Comparison of ENCODE assay signal across 2 cellular contexts in genomic region chr5:133377736-133378135, GRCh38.
TF ChIP-seq lines count a peak whose summit lies in the region.

No MANE protein-coding gene starts in this region.

TF ChIP-seq in HCT116, 20 proteins besides CTCF, POLR2A, EP300 and RAD21 (continued from another document):
- peak; percentile 65; the same call in 1 of the 2 replicates for TF ChIP-seq CBX3 (IDR thresholded peaks at IDR 0.05; ENCODE audit: low read depth)
TF ChIP-seq in HCT116: peak in this region for 1.

TF ChIP-seq in K562, 482 proteins besides CTCF, POLR2A, EP300 and RAD21 (continued from another document):
- TF ChIP-seq, protein P1, sequence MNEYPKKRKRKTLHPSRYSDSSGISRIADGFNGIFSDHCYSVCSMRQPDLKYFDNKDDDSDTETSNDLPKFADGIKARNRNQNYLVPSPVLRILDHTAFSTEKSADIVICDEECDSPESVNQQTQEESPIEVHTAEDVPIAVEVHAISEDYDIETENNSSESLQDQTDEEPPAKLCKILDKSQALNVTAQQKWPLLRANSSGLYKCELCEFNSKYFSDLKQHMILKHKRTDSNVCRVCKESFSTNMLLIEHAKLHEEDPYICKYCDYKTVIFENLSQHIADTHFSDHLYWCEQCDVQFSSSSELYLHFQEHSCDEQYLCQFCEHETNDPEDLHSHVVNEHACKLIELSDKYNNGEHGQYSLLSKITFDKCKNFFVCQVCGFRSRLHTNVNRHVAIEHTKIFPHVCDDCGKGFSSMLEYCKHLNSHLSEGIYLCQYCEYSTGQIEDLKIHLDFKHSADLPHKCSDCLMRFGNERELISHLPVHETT (CRISPR knock-in tag; conservative IDR thresholded peaks at IDR 0.05 in 1 of 2, IDR thresholded peaks at IDR 0.05 in 1 of 2), result no peak
- TF ChIP-seq SAP30 (IDR thresholded peaks at IDR 0.05; ENCODE audit: borderline replicate concordance, insufficient read depth, low read depth, low read length, poor library complexity, severe bottlenecking) (no peak), ZNF280A (IDR thresholded peaks at IDR 0.05; ENCODE audit: low read depth, partially characterized antibody) (peak; percentile 51), SRF (CRISPR knock-in tag; IDR thresholded peaks at IDR 0.05) (no peak), PRDM10 (IDR thresholded peaks at IDR 0.05; ENCODE audit: partially characterized antibody) (no peak), NR4A1 (CRISPR knock-in tag; IDR thresholded peaks at IDR 0.05) (no peak), NR4A1 (tag; IDR thresholded peaks at IDR 0.05) (no peak), CREBBP (IDR thresholded peaks at IDR 0.05; ENCODE audit: low read depth, low read length) (no peak), YBX1 (IDR thresholded peaks at IDR 0.05) (no peak), NFRKB (IDR thresholded peaks at IDR 0.05; ENCODE audit: low read depth) (no peak), ZNF384 (IDR thresholded peaks at IDR 0.05; ENCODE audit: low read depth, low read length) (peak; percentile 49; the same call in 1 of the 2 replicates), TAF15 (IDR thresholded peaks at IDR 0.05; ENCODE audit: low read depth, low read length) (no peak), GATAD2A (IDR thresholded peaks at IDR 0.05) (no peak), TRIM28 (IDR thresholded peaks at IDR 0.05) (peak; percentile 88; the same call in 1 of the 2 replicates), ZNF436 (CRISPR knock-in tag; IDR thresholded peaks at IDR 0.05) (no peak), NUFIP1 (IDR thresholded peaks at IDR 0.05; ENCODE audit: partially characterized antibody) (no peak), MIER1 (IDR thresholded peaks at IDR 0.05; ENCODE audit: low read depth) (no peak), BRCA1 (IDR thresholded peaks at IDR 0.05) (no peak), BRCA1 (CRISPR knock-in tag; IDR thresholded peaks at IDR 0.05) (no peak), ZNF146 (CRISPR knock-in tag; IDR thresholded peaks at IDR 0.05; ENCODE audit: unreplicated experiment) (no peak)
TF ChIP-seq in K562: peak in this region for 6.
